In genomic region chr1:156852414-156852874, GRCh38 we compare ENCODE assay signal across 10 cellular contexts. TPM values are rescaled to one million over a fixed set of nuclear protein-coding genes. Genes with fewer than 3 reads are reported as not detected.
DNase-seq lines count a peak whose midpoint lies in the region; ATAC-seq and TF ChIP-seq lines count a peak whose summit lies in the region.
"Had no signal": no experiment of that assay in that cellular context is flagged by ENCODE, and none has a peak within 500 bp of the region (broad histone marks: within the 10 kb centered on the region; RNA-seq: fewer than 3 reads in every experiment).

No MANE protein-coding gene starts in this region.

- H3K4me3 Mint-ChIP-seq in glutamatergic neuron (ENCODE audit: unreplicated experiment), result peak overlapping the region; percentile 62
- no peak overlapping the region for H3K4me3 Mint-ChIP-seq in stimulated activated memory B cell treated with anti-CD40 and anti-IgM and Interleukin-4, amounts not matched to agents 10 μg/mL and 1 μg/mL and 100 μg/mL, for 72 hours

- H3K4me1 ChIP-seq in HEK293 (ENCODE audit: control insufficient read depth, insufficient read depth, low read length) (no peaks in the 10 kb centered on the region), gastrocnemius medialis (peaks cover 0 to 17% of the 10 kb centered on the region in 2 donors)

- ATAC-seq in gastrocnemius medialis, result peak; percentile 69 to 87
- ATAC-seq in stimulated activated memory B cell treated with anti-CD40 and anti-IgM and Interleukin-4, amounts not matched to agents 10 μg/mL and 1 μg/mL and 100 μg/mL, for 72 hours, result no peak

- H3K9me3 ChIP-seq in HEK293 (ENCODE audit: control insufficient read depth, insufficient read depth, low read depth, low read length) (no peaks in the 10 kb centered on the region), gastrocnemius medialis (no peaks in the 10 kb centered on the region)

- CTCF ChIA-PET in HEK293 (lab: Yijun Ruan, JAX), result interaction anchor here (0.6 to 3.4 kb wide), 2 partner anchors 14 to 40 kb away, joined by 4 to 19 read pairs; no protein-coding TSS in a partner anchor

- POLR2A ChIA-PET in HEK293 (lab: Yijun Ruan, JAX), result interaction anchor here (0.6 kb wide), 1 partner anchor 80 kb away, joined by 3 read pairs; no protein-coding TSS in a partner anchor

- peaks cover 23% of the 10 kb centered on the region for H3K4me1 Mint-ChIP-seq in glutamatergic neuron (ENCODE audit: low read depth, unreplicated experiment)
- H3K4me1 Mint-ChIP-seq in stimulated activated memory B cell treated with anti-CD40 and anti-IgM and Interleukin-4, amounts not matched to agents 10 μg/mL and 1 μg/mL and 100 μg/mL, for 72 hours, result peaks cover 11% of the 10 kb centered on the region

- H3K36me3 Mint-ChIP-seq in glutamatergic neuron (ENCODE audit: unreplicated experiment), result peaks cover 13% of the 10 kb centered on the region
- no peaks in the 10 kb centered on the region for H3K36me3 Mint-ChIP-seq in stimulated activated memory B cell treated with anti-CD40 and anti-IgM and Interleukin-4, amounts not matched to agents 10 μg/mL and 1 μg/mL and 100 μg/mL, for 72 hours

- in situ Hi-C loops in gastrocnemius medialis (cut with MboI; ENCODE audit: low sequenced_read_pairs in 4 of 4), result loop anchor here in 2 of 4 donors (25.0 kb wide), 2 partner anchors 140 to 165 kb away; partner anchors contain the start of genes CRABP2 (in 1 of the 2) and NES (in 1 of the 2)

- H3K27ac ChIP-seq in HEK293 (ENCODE audit: extremely low read depth, low read depth, low read length) (no peak overlapping the region), gastrocnemius medialis (peak overlapping the region; percentile 7 to 55 (median 22))

- H3K27ac Mint-ChIP-seq in glutamatergic neuron (ENCODE audit: unreplicated experiment), result no peak overlapping the region
- H3K27ac Mint-ChIP-seq in stimulated activated memory B cell treated with anti-CD40 and anti-IgM and Interleukin-4, amounts not matched to agents 10 μg/mL and 1 μg/mL and 100 μg/mL, for 72 hours, result no peak overlapping the region

- peak; percentile 100 for DNase-seq in NCI-H69 (lab: John Stamatoyannopoulos, UW)
- DNase-seq in glutamatergic neuron, result peak; percentile 26
- DNase-seq in gastrocnemius medialis, result peak; percentile 40 to 75
- no peak for DNase-seq in HuH-7 (ENCODE audit: low spot score)
- DNase-seq in stimulated activated CD4-positive, alpha-beta T cell treated with anti-CD3 and anti-CD28 coated beads, Interleukin-2, amount 100 ng/mL, for 24 hours, result no peak
- no peak for DNase-seq in GM19240 (ENCODE audit: insufficient read length, low spot score)
- DNase-seq: activated effector memory CD4-positive, alpha-beta T cell treated with Interleukin-2 at 50 U/mL for 16 hours; OCI-M1 had no signal

- peaks cover 0 to 8% (median 0%) of the 10 kb centered on the region in 3 donors for H3K27me3 ChIP-seq in gastrocnemius medialis

- no peak for TF ChIP-seq POLR2A in gastrocnemius medialis (IDR thresholded peaks at IDR 0.05)

- intact Hi-C loops in gastrocnemius medialis (cut with DNase I; ENCODE audit: low total_unique reads), result no loop called here

- H3K4me3 ChIP-seq in HEK293 (ENCODE audit: low read depth, low read length) (no peak overlapping the region), gastrocnemius medialis (no peak overlapping the region)

- H3K27me3 Mint-ChIP-seq in glutamatergic neuron (ENCODE audit: unreplicated experiment), result peaks cover 27% of the 10 kb centered on the region
- H3K27me3 Mint-ChIP-seq in stimulated activated memory B cell treated with anti-CD40 and anti-IgM and Interleukin-4, amounts not matched to agents 10 μg/mL and 1 μg/mL and 100 μg/mL, for 72 hours, result peaks cover 66% of the 10 kb centered on the region

- peaks cover 6% of the 10 kb centered on the region for H3K9me3 Mint-ChIP-seq in glutamatergic neuron (ENCODE audit: unreplicated experiment)
- H3K9me3 Mint-ChIP-seq in stimulated activated memory B cell treated with anti-CD40 and anti-IgM and Interleukin-4, amounts not matched to agents 10 μg/mL and 1 μg/mL and 100 μg/mL, for 72 hours, result no peaks in the 10 kb centered on the region

- no peaks in the 10 kb centered on the region for H3K36me3 ChIP-seq in HEK293 (ENCODE audit: control insufficient read depth in 2 of 2, insufficient read depth in 1 of 2, low read length in 2 of 2)
- no peaks in the 10 kb centered on the region for H3K36me3 ChIP-seq in gastrocnemius medialis

- TF ChIP-seq CTCF in HEK293 (tag by site-specific recombination; IDR thresholded peaks at IDR 0.05), result no peak
- no peak for TF ChIP-seq CTCF in glutamatergic neuron (IDR thresholded peaks at IDR 0.05; ENCODE audit: partially characterized antibody, unreplicated experiment)
- TF ChIP-seq CTCF in gastrocnemius medialis (IDR thresholded peaks at IDR 0.05 in 4 of 5, conservative IDR thresholded peaks at IDR 0.05 in 1 of 5), result no peak

TF ChIP-seq in HEK293, 187 proteins besides CTCF, POLR2A, EP300 and RAD21:
- TF ChIP-seq ZSCAN4 (tag by site-specific recombination; IDR thresholded peaks at IDR 0.05) (no peak), SP7 (tag by site-specific recombination; IDR thresholded peaks at IDR 0.05) (0 out of 2 replicates have a peak, but pooled peaks have one; percentile 16), GLIS1 (tag by site-specific recombination; IDR thresholded peaks at IDR 0.05) (peak; percentile 96), EGR2 (tag by site-specific recombination; IDR thresholded peaks at IDR 0.05; ENCODE audit: low read depth) (peak; percentile 67), GLIS2 (tag by site-specific recombination; IDR thresholded peaks at IDR 0.05) (0 out of 2 replicates have a peak, but pooled peaks have one; percentile 14), WT1 (tag by site-specific recombination; IDR thresholded peaks at IDR 0.05) (peak; percentile 58; the same call in 1 of the 2 replicates), ZNF398 (tag by site-specific recombination; IDR thresholded peaks at IDR 0.05) (no peak), ZNF664 (tag by site-specific recombination; IDR thresholded peaks at IDR 0.05) (no peak), TCF7L2 (IDR thresholded peaks at IDR 0.05; ENCODE audit: borderline replicate concordance, low read depth, low read length) (no peak), KLF17 (tag by site-specific recombination; IDR thresholded peaks at IDR 0.05) (peak; percentile 83), HIC1 (tag by site-specific recombination; IDR thresholded peaks at IDR 0.05) (no peak), ZFHX2 (tag by site-specific recombination; conservative IDR thresholded peaks at IDR 0.05) (peak; percentile 65), KLF1 (tag by site-specific recombination; IDR thresholded peaks at IDR 0.05) (peak; percentile 62)
TF ChIP-seq in HEK293: peak in this region for 8.

RNA-seq across cellular contexts. Expression of gene INSRR, which starts 6.5 kb away (rescaled TPM):
- 6.9 TPM for total RNA-seq in glutamatergic neuron (ENCODE audit: unreplicated experiment)
- not detected for total RNA-seq in gastrocnemius medialis

RNA-seq across cellular contexts. Expression of gene NTRK1, which starts 8.2 kb away (rescaled TPM):
- total RNA-seq in glutamatergic neuron (ENCODE audit: unreplicated experiment) (296 TPM), gastrocnemius medialis (under 1 TPM in 2 of 4 donors, not detected in 2; 0.13 to 0.22 TPM)

RNA-seq across cellular contexts. Expression of gene SH2D2A, which starts 35.8 kb away (rescaled TPM):
- 0.86 TPM for total RNA-seq in glutamatergic neuron (ENCODE audit: unreplicated experiment)
- total RNA-seq in gastrocnemius medialis, result 1 to 10 TPM in 1 of 4 donors, under 1 TPM in 1, not detected in 2; 0.82 to 1.1 TPM

RNA-seq across cellular contexts. Expression of gene PEAR1, which starts 41.1 kb away (rescaled TPM):
- total RNA-seq in glutamatergic neuron (ENCODE audit: unreplicated experiment) (1.2 TPM), gastrocnemius medialis (10 to 100 TPM in 1 of 4 donors, 1 to 10 TPM in 3; 4.3 to 11.2 (median 6.0) TPM)

Comparison
In these comparisons a context has a peak if more than half of its experiments do, and no peak if none do; other contexts are left out.
1. DNase-seq: peak in NCI-H69 (single experiment), glutamatergic neuron (single experiment) and gastrocnemius medialis (2 of 2); none in HuH-7 (single experiment), stimulated activated CD4-positive, alpha-beta T cell treated with anti-CD3 and anti-CD28 coated beads, Interleukin-2, amount 100 ng/mL, for 24 hours (0 of 2) and GM19240 (single experiment).
2. RNA of gene NTRK1, which starts 8.2 kb away (total RNA-seq): 296 TPM in glutamatergic neuron (single experiment); 0.13 to 0.22 TPM in gastrocnemius medialis; every median in the first group is over 100 times any median in the second.